Comparison of ENCODE assay signal across 14 cellular contexts in the genomic region with DNA sequence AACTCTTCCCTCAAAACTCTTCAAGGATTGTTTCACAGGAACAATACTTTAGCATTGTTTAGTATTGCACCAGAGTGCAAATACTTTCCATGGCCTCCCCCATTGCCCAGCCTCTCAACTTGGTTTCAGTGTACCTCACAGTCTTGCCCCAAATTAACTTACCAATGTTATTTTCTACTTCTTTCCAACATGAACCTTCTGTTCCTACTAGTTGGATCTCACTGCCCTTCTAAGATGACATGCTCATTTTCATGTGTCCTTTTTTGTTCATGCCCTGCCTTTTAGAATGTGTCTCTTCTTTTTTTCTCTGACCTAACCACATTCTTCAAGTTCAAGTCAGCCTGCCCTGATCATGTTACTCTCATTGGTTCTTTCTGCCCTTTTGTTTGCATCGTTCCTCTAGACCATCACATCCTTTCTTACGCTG. TPM values are rescaled to one million over a fixed set of nuclear protein-coding genes. Genes with fewer than 3 reads are reported as not detected.
DNase-seq lines count a peak whose midpoint lies in the region; ATAC-seq and TF ChIP-seq lines count a peak whose summit lies in the region.
"Had no signal": no experiment of that assay in that cellular context is flagged by ENCODE, and none has a peak within 500 bp of the region (broad histone marks: within the 10 kb centered on the region; RNA-seq: fewer than 3 reads in every experiment).

No MANE protein-coding gene starts in this region.

- H3K23ac ChIP-seq in mesenchymal stem cell (ENCODE audit: low read length in 2 of 2), result no peak overlapping the region

- H3K18ac ChIP-seq in mesenchymal stem cell (ENCODE audit: low read depth in 1 of 2, low read length in 2 of 2), result no peak overlapping the region

- H3K4me3 ChIP-seq in ACC112 (ENCODE audit: low read depth, low read length) (peak overlapping the region; percentile 11; the same call in 1 of the 2 replicates), HUES48 (ENCODE audit: low read depth, low read length) (peak overlapping the region; percentile 21; the same call in 1 of the 2 replicates), mesenchymal stem cell (ENCODE audit: insufficient read depth in 1 of 2, low read depth in 1 of 2, low read length in 2 of 2) (no peak overlapping the region), uterus (no peak overlapping the region)
- H3K4me3 ChIP-seq: left lung, MG63, upper lobe of right lung had no signal

- H2BK15ac ChIP-seq in mesenchymal stem cell (ENCODE audit: low read depth, poor library complexity, severe bottlenecking), result no peak overlapping the region

- no peak for TF ChIP-seq POLR2A in uterus (IDR thresholded peaks at IDR 0.05)

- H3K9ac ChIP-seq in HUES48 (ENCODE audit: low read depth, low read length) (no peak overlapping the region), mesenchymal stem cell (ENCODE audit: low read length) (no peak overlapping the region)

- 35% methylated on average over 2 of the region's 2 CpGs for WGBS in mesenchymal stem cell

- H3K4ac ChIP-seq in mesenchymal stem cell (ENCODE audit: low read depth in 1 of 2, low read length in 2 of 2), result no peak overlapping the region

- H3K9me3 ChIP-seq in HUES48 (ENCODE audit: control insufficient read depth, insufficient read depth, low read length), result no peaks in the 10 kb centered on the region
- H3K9me3 ChIP-seq in mesenchymal stem cell (ENCODE audit: control insufficient read depth, low read length), result no peaks in the 10 kb centered on the region
- no peaks in the 10 kb centered on the region for H3K9me3 ChIP-seq in uterus
- H3K9me3 ChIP-seq: left lung, MG63, upper lobe of right lung had no signal

- H3K36me3 ChIP-seq in ACC112 (ENCODE audit: insufficient read depth, low read length) (no peaks in the 10 kb centered on the region), HUES48 (ENCODE audit: control insufficient read depth, insufficient read depth, low read length) (no peaks in the 10 kb centered on the region), mesenchymal stem cell (ENCODE audit: control insufficient read depth in 1 of 2, insufficient read depth in 2 of 2, low read depth in 1 of 2, low read length in 2 of 2) (no peaks in the 10 kb centered on the region), uterus (no peaks in the 10 kb centered on the region)
- H3K36me3 ChIP-seq: left lung, MG63, upper lobe of right lung had no signal

- no peak overlapping the region for H2BK120ac ChIP-seq in mesenchymal stem cell (ENCODE audit: low read depth, low read length)

- H4K91ac ChIP-seq in mesenchymal stem cell (ENCODE audit: low read length), result no peak overlapping the region

- peaks cover 88% of the 10 kb centered on the region for H3K79me2 ChIP-seq in ACC112 (ENCODE audit: control insufficient read depth, insufficient read depth, low read length, unreplicated experiment)

- H2AFZ ChIP-seq in ACC112 (ENCODE audit: low read length, unreplicated experiment) (no peak overlapping the region), mesenchymal stem cell (ENCODE audit: low read depth, low read length) (no peak overlapping the region)

- no peaks in the 10 kb centered on the region for H3K79me1 ChIP-seq in mesenchymal stem cell (replicated peaks; ENCODE audit: low read length, poor library complexity, severe bottlenecking)

- DNase-seq in dedifferentiated amniotic fluid mesenchymal stem cell (ENCODE audit: extremely low spot score), result peak; percentile 40
- DNase-seq in mesenchymal stem cell, result peak; percentile 69
- DNase-seq in uterus, result no peak
- DNase-seq in amniotic stem cell (lab: John Stamatoyannopoulos, UW), result no peak
- no peak for DNase-seq in NCI-H1417 treated with DMSO at 0.1 percent for 48 hours (lab: John Stamatoyannopoulos, UW)
- DNase-seq: activated B cell treated with CpG ODN at 0.5 μM for 24 hours, DMS 273 treated with DMSO at 0.1 percent for 48 hours, left lung, MG63, occipital lobe, upper lobe of right lung had no signal

- H3K4me1 ChIP-seq in ACC112 (ENCODE audit: control insufficient read depth, insufficient read depth, low read length, unreplicated experiment) (peaks cover 46% of the 10 kb centered on the region), HUES48 (ENCODE audit: control insufficient read depth, insufficient read depth, low read length) (peaks cover 72% of the 10 kb centered on the region), mesenchymal stem cell (ENCODE audit: control insufficient read depth, insufficient read depth, low read depth, low read length) (peaks cover 2% of the 10 kb centered on the region), uterus (peaks cover 0 to 8% of the 10 kb centered on the region in 2 donors)

- no peak overlapping the region for H3K14ac ChIP-seq in mesenchymal stem cell (ENCODE audit: low read length in 2 of 2)

- intact Hi-C loops in uterus (cut with DNase I; ENCODE audit: low total_unique reads), result no loop called here

- no peak overlapping the region for H2AK5ac ChIP-seq in mesenchymal stem cell (ENCODE audit: low read length, severe bottlenecking)

- H3K27me3 ChIP-seq in ACC112 (ENCODE audit: insufficient read depth, low read length), result no peaks in the 10 kb centered on the region
- H3K27me3 ChIP-seq in HUES48 (ENCODE audit: control insufficient read depth, insufficient read depth, low read length), result no peaks in the 10 kb centered on the region
- H3K27me3 ChIP-seq in mesenchymal stem cell (ENCODE audit: control insufficient read depth in 1 of 2, insufficient read depth in 1 of 2, low read length in 2 of 2), result no peaks in the 10 kb centered on the region
- H3K27me3 ChIP-seq in uterus, result no peaks in the 10 kb centered on the region
- H3K27me3 ChIP-seq: MG63, upper lobe of right lung had no signal

- TF ChIP-seq CTCF in uterus (IDR thresholded peaks at IDR 0.05), result no peak

- H2BK12ac ChIP-seq in mesenchymal stem cell (ENCODE audit: low read length in 2 of 2), result no peak overlapping the region

- H2BK5ac ChIP-seq in mesenchymal stem cell (ENCODE audit: low read depth, low read length, poor library complexity, severe bottlenecking), result no peak overlapping the region

- H3K4me2 ChIP-seq in mesenchymal stem cell (ENCODE audit: low read length, poor library complexity, severe bottlenecking), result peak overlapping the region; percentile 29

- H3K27ac ChIP-seq in ACC112 (ENCODE audit: low read depth, low read length) (0 out of 2 replicates have a peak overlapping the region, but pooled peaks have one; percentile 40), HUES48 (ENCODE audit: low read depth, low read length) (no peak overlapping the region), mesenchymal stem cell (ENCODE audit: low read length, poor library complexity, severe bottlenecking) (peak overlapping the region; percentile 37), uterus (no peak overlapping the region)
- H3K27ac ChIP-seq: left lung, upper lobe of right lung had no signal

- ATAC-seq in HG02970 (IDR thresholded peaks at IDR 0.05; ENCODE audit: low FRiP score, unreplicated experiment), result no peak
- ATAC-seq: left lung, upper lobe of right lung had no signal

- H4K8ac ChIP-seq in mesenchymal stem cell (ENCODE audit: low read length), result no peak overlapping the region

RNA-seq across cellular contexts. Expression of gene SPATS2L, which starts 4.1 kb away (rescaled TPM):
- 377 TPM for polyA plus RNA-seq in mesenchymal stem cell (2013, experiment 1 of 2)
- 383 TPM for polyA plus RNA-seq in mesenchymal stem cell (2013, experiment 2 of 2)
- 10 to 100 TPM; 20.6 to 99.3 (median 73.1) TPM for total RNA-seq in uterus

Comparison
In these comparisons a context has a peak if more than half of its experiments do, and no peak if none do; other contexts are left out.
1. H3K27ac ChIP-seq: peak in ACC112 (single experiment) and mesenchymal stem cell (single experiment); none in HUES48 (single experiment) and uterus (0 of 2).
2. H3K4me3 ChIP-seq: peak in ACC112 (single experiment) and HUES48 (single experiment); none in mesenchymal stem cell (0 of 2) and uterus (0 of 2).
3. DNase-seq: peak in dedifferentiated amniotic fluid mesenchymal stem cell (single experiment) and mesenchymal stem cell (single experiment); none in uterus (0 of 2), amniotic stem cell (single experiment) and NCI-H1417 treated with DMSO at 0.1 percent for 48 hours (single experiment).